9 cellular contexts compared by ENCODE assay signal in genomic region chr19:19475845-19476828, GRCh38. TPM values are rescaled to one million over a fixed set of nuclear protein-coding genes. Genes with fewer than 3 reads are reported as not detected.
A peak's percentile ranks its signal among the peaks of the same experiment; 100 is the strongest.
DNase-seq lines count a peak whose midpoint lies in the region; ATAC-seq and TF ChIP-seq lines count a peak whose summit lies in the region.
"Had no signal": no experiment of that assay in that cellular context is flagged by ENCODE, and none has a peak within 500 bp of the region (broad histone marks: within the 10 kb centered on the region; RNA-seq: fewer than 3 reads in every experiment).

No MANE protein-coding gene starts in this region.

- H3K4me3 Mint-ChIP-seq in activated CD4-positive, alpha-beta T cell treated with anti-CD3 and anti-CD28 coated beads, Interleukin-2, amount 10 ng/mL, durations not matched to agents 24 days and 14 days = no peak overlapping the region
- peak overlapping the region; percentile 77 for H3K4me3 Mint-ChIP-seq in T-helper 17 cell

- H3K36me3 Mint-ChIP-seq in activated CD4-positive, alpha-beta T cell treated with anti-CD3 and anti-CD28 coated beads, Interleukin-2, amount 10 ng/mL, durations not matched to agents 24 days and 14 days (ENCODE audit: low read depth) = peaks cover 22% of the 10 kb centered on the region
- H3K36me3 Mint-ChIP-seq in T-helper 17 cell (ENCODE audit: low read depth) = no peaks in the 10 kb centered on the region

- WGBS in gastroesophageal sphincter (ENCODE audit: low coverage in 1 of 2), 2 donors = 68 to 71% methylated on average over 9 to 13 of the region's 19 CpGs

- ATAC-seq in T-helper 17 cell = peak; percentile 23
- peak; percentile 36 for ATAC-seq in gastroesophageal sphincter
- ATAC-seq in HG02623 (IDR thresholded peaks at IDR 0.05; ENCODE audit: unreplicated experiment) = no peak
- ATAC-seq: esophagus mucosa had no signal

- DNase-seq in activated CD4-positive, alpha-beta T cell treated with anti-CD3 and anti-CD28 coated beads, Interleukin-2, amount 10 ng/mL, durations not matched to agents 24 days and 14 days = no peak
- DNase-seq in activated CD4-positive, alpha-beta T cell treated with anti-CD3 and anti-CD28 coated beads for 1 hour = no peak
- DNase-seq in T-helper 17 cell = no peak
- no peak for DNase-seq in SKM-1 (lab: John Stamatoyannopoulos, UW; ENCODE audit: unreplicated experiment)
- no peak for DNase-seq in hypothalamus (lab: John Stamatoyannopoulos, UW)

- H3K27me3 Mint-ChIP-seq in activated CD4-positive, alpha-beta T cell treated with anti-CD3 and anti-CD28 coated beads, Interleukin-2, amount 10 ng/mL, durations not matched to agents 24 days and 14 days = no peaks in the 10 kb centered on the region
- no peaks in the 10 kb centered on the region for H3K27me3 Mint-ChIP-seq in T-helper 17 cell

- no peaks in the 10 kb centered on the region for H3K9me3 Mint-ChIP-seq in activated CD4-positive, alpha-beta T cell treated with anti-CD3 and anti-CD28 coated beads, Interleukin-2, amount 10 ng/mL, durations not matched to agents 24 days and 14 days

- no peaks in the 10 kb centered on the region for H3K27me3 ChIP-seq in gastroesophageal sphincter
- H3K27me3 ChIP-seq in skeletal muscle tissue (ENCODE audit: control insufficient read depth in 3 of 3, insufficient read depth in 3 of 3, low read length in 3 of 3) = no peaks in the 10 kb centered on the region

- peaks cover 0 to 29% (median 3%) of the 10 kb centered on the region in 3 donors for H3K4me1 ChIP-seq in gastroesophageal sphincter
- H3K4me1 ChIP-seq in skeletal muscle tissue (ENCODE audit: control insufficient read depth in 3 of 3, insufficient read depth in 3 of 3, low read length in 3 of 3) = peaks cover 24 to 41% (median 36%) of the 10 kb centered on the region in 3 donors

- intact Hi-C loops in activated CD4-positive, alpha-beta T cell treated with anti-CD3 and anti-CD28 coated beads, Interleukin-2, amount 10 ng/mL, durations not matched to agents 24 days and 14 days (cut with micrococcal nuclease) = loop anchor here (2.0 kb wide), 1 partner anchor 15 kb away; no protein-coding TSS in a partner anchor

- peak overlapping the region; percentile 0 to 40 (median 30) for H3K9ac ChIP-seq in skeletal muscle tissue (ENCODE audit: low read depth in 1 of 3, low read length in 3 of 3)

- peaks cover 63% of the 10 kb centered on the region for H3K4me1 Mint-ChIP-seq in activated CD4-positive, alpha-beta T cell treated with anti-CD3 and anti-CD28 coated beads, Interleukin-2, amount 10 ng/mL, durations not matched to agents 24 days and 14 days
- peaks cover 53% of the 10 kb centered on the region for H3K4me1 Mint-ChIP-seq in T-helper 17 cell

- H3K36me3 ChIP-seq in gastroesophageal sphincter (peaks cover 0 to 29% of the 10 kb centered on the region in 2 donors), skeletal muscle tissue (ENCODE audit: control insufficient read depth in 3 of 3, insufficient read depth in 3 of 3, low read length in 3 of 3) (peaks cover 3 to 6% (median 4%) of the 10 kb centered on the region in 3 donors)

- H3K4me3 ChIP-seq in gastroesophageal sphincter = no peak overlapping the region
- no peak overlapping the region for H3K4me3 ChIP-seq in skeletal muscle tissue (ENCODE audit: low read length in 3 of 3)

- TF ChIP-seq POLR2A in gastroesophageal sphincter (IDR thresholded peaks at IDR 0.05) = no peak

- H3K27ac Mint-ChIP-seq in activated CD4-positive, alpha-beta T cell treated with anti-CD3 and anti-CD28 coated beads, Interleukin-2, amount 10 ng/mL, durations not matched to agents 24 days and 14 days = peak overlapping the region; percentile 75
- peak overlapping the region; percentile 96 for H3K27ac Mint-ChIP-seq in T-helper 17 cell

- TF ChIP-seq EP300 in gastroesophageal sphincter (IDR thresholded peaks at IDR 0.05) = no peak

- no peak overlapping the region for H3K27ac ChIP-seq in gastroesophageal sphincter
- peak overlapping the region; percentile 61 for H3K27ac ChIP-seq in skeletal muscle tissue (ENCODE audit: low read depth, low read length)

- TF ChIP-seq CTCF in gastroesophageal sphincter (IDR thresholded peaks at IDR 0.05) = peak in 1 of 4 experiments; percentile 30

- H3K9me3 ChIP-seq in T-helper 17 cell (ENCODE audit: control insufficient read depth, low read length, poor library complexity, severe bottlenecking) = no peaks in the 10 kb centered on the region
- H3K9me3 ChIP-seq in gastroesophageal sphincter = no peaks in the 10 kb centered on the region
- no peaks in the 10 kb centered on the region for H3K9me3 ChIP-seq in skeletal muscle tissue (ENCODE audit: control insufficient read depth in 3 of 3, low read length in 3 of 3)

RNA-seq across cellular contexts. Expression of gene TSSK6, which starts 39.2 kb away (rescaled TPM):
- 3.3 and 4.4 TPM in 2 replicates for total RNA-seq in activated CD4-positive, alpha-beta T cell treated with anti-CD3 and anti-CD28 coated beads, Interleukin-2, amount 10 ng/mL, durations not matched to agents 24 days and 14 days
- 1 to 10 TPM; 3.8 to 3.9 TPM for total RNA-seq in T-helper 17 cell
- 1 to 10 TPM in 2 of 4 donors, under 1 TPM in 2; 0.40 to 3.3 (median 0.92) TPM for total RNA-seq in gastroesophageal sphincter
- not detected for total RNA-seq in skeletal muscle tissue

RNA-seq across cellular contexts. Expression of gene NDUFA13, which starts 39.9 kb away (rescaled TPM):
- total RNA-seq in activated CD4-positive, alpha-beta T cell treated with anti-CD3 and anti-CD28 coated beads, Interleukin-2, amount 10 ng/mL, durations not matched to agents 24 days and 14 days = 370 and 391 TPM in 2 replicates
- total RNA-seq in T-helper 17 cell (100 to 1,000 TPM; 175 to 195 TPM), gastroesophageal sphincter (100 to 1,000 TPM in 1 of 4 donors, 10 to 100 TPM in 3; 41.6 to 113 (median 71.4) TPM), skeletal muscle tissue (169 TPM)

RNA-seq across cellular contexts. Expression of gene YJEFN3, which starts 52.6 kb away (rescaled TPM):
- 11.4 and 14.6 TPM in 2 replicates for total RNA-seq in activated CD4-positive, alpha-beta T cell treated with anti-CD3 and anti-CD28 coated beads, Interleukin-2, amount 10 ng/mL, durations not matched to agents 24 days and 14 days
- 1 to 10 TPM; 3.0 to 6.1 TPM for total RNA-seq in T-helper 17 cell
- 1 to 10 TPM in 2 of 4 donors, under 1 TPM in 2; 0.45 to 1.4 (median 0.96) TPM for total RNA-seq in gastroesophageal sphincter
- 0.52 TPM for total RNA-seq in skeletal muscle tissue
